ENCODE assay signal across 26 cellular contexts in the genomic region with DNA sequence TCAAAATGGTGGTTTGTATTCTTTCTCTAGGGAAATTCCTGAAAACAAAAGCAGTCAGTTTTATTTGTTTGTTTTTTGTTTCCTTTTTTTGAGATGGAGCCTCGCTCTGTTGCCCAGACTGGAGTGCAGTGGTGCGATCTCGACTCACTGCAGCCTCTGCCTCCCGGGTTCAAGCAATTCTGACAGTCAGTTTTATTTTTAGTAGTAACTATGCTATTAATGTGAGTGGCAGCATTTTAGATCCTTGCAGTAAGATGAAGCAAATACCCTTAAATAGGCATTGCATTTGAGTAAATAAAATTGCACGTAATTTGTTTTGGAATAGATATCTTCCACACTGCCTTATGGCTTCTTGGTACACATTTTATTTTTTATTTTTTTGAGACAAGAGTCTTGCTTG. TPM values are rescaled to one million over a fixed set of nuclear protein-coding genes. Genes with fewer than 3 reads are reported as not detected.
A peak's percentile ranks its signal among the peaks of the same experiment; 100 is the strongest.
DNase-seq lines count a peak whose midpoint lies in the region; ATAC-seq and TF ChIP-seq lines count a peak whose summit lies in the region.
"Had no signal": no experiment of that assay in that cellular context is flagged by ENCODE, and none has a peak within 500 bp of the region (broad histone marks: within the 10 kb centered on the region; RNA-seq: fewer than 3 reads in every experiment).

No MANE protein-coding gene starts in this region.

- no peak for DNase-seq in activated naive CD4-positive, alpha-beta T cell treated with anti-CD3 and anti-CD28 coated beads, Interleukin-2, amount 50 U/mL, for 72 hours (ENCODE audit: low spot score in 2 of 2)
- DNase-seq in activated naive CD4-positive, alpha-beta T cell treated with anti-CD3 and anti-CD28 coated beads, Interleukin-2, amount 50 U/mL, for 16 hours, result no peak
- DNase-seq in CD8-positive, alpha-beta T cell, result no peak
- DNase-seq in activated T-helper 2 cell treated with anti-CD3 and anti-CD28 coated beads, Interferon-gamma antibody, Interleukin-2, Interleukin-4, amounts not matched to agents 10 μg/mL and 5 μg/mL and 100 μg/mL, durations not matched to agents 14 hours and 24 hours and 36 hours (ENCODE audit: low spot score), result no peak
- DNase-seq in gastrocnemius medialis, result no peak
- DNase-seq in mucosa of gallbladder (ENCODE audit: low spot score), result no peak
- no peak for DNase-seq in effector CD4-positive, alpha-beta T cell
- DNase-seq: activated CD4-positive, alpha-beta T cell treated with anti-CD3 and anti-CD28 coated beads, Interleukin-2, amount 50 U/mL, for 1 hour; activated naive CD8-positive, alpha-beta T cell treated with anti-CD3 and anti-CD28 coated beads, Interleukin-2, amount 10 ng/mL, durations not matched to agents 7 days and 5 days; activated T-cell treated with anti-CD3 and anti-CD28 coated beads for 4 hours; brain microvascular endothelial cell; GDM1; H9; kidney glomerular epithelial cell; mesendoderm; NCI-H1105 treated with DMSO at 0.1 percent for 48 hours; NCI-H2081; OCI-M1; SIG-M5; T-helper 1 cell; uterus had no signal

- TF ChIP-seq POLR2A in gastrocnemius medialis (IDR thresholded peaks at IDR 0.05), result no peak

- peaks cover 86% of the 10 kb centered on the region for H3K4me1 Mint-ChIP-seq in CD8-positive, alpha-beta T cell (ENCODE audit: low read depth)
- H3K4me1 Mint-ChIP-seq in activated T-helper 2 cell treated with anti-CD3 and anti-CD28 coated beads, Interferon-gamma antibody, Interleukin-2, Interleukin-4, amounts not matched to agents 10 μg/mL and 5 μg/mL and 100 μg/mL, durations not matched to agents 14 hours and 24 hours and 36 hours (ENCODE audit: low read depth), result peaks cover 54% of the 10 kb centered on the region

- TF ChIP-seq CTCF in CD8-positive, alpha-beta T cell (IDR thresholded peaks at IDR 0.05), result no peak
- no peak for TF ChIP-seq CTCF in gastrocnemius medialis (IDR thresholded peaks at IDR 0.05 in 4 of 5, conservative IDR thresholded peaks at IDR 0.05 in 1 of 5)

- no peaks in the 10 kb centered on the region for H3K9me3 Mint-ChIP-seq in activated naive CD4-positive, alpha-beta T cell treated with anti-CD3 and anti-CD28 coated beads, Interleukin-2, amount 50 U/mL, for 72 hours
- no peaks in the 10 kb centered on the region for H3K9me3 Mint-ChIP-seq in CD8-positive, alpha-beta T cell
- H3K9me3 Mint-ChIP-seq in activated T-helper 2 cell treated with anti-CD3 and anti-CD28 coated beads, Interferon-gamma antibody, Interleukin-2, Interleukin-4, amounts not matched to agents 10 μg/mL and 5 μg/mL and 100 μg/mL, durations not matched to agents 14 hours and 24 hours and 36 hours, result no peaks in the 10 kb centered on the region
- H3K9me3 Mint-ChIP-seq: activated naive CD8-positive, alpha-beta T cell treated with anti-CD3 and anti-CD28 coated beads, Interleukin-2, amount 10 ng/mL, durations not matched to agents 7 days and 5 days; H9; nephron had no signal

- no peak overlapping the region for H3K4me3 ChIP-seq in CD8-positive, alpha-beta T cell (ENCODE audit: low read depth, low read length)
- no peak overlapping the region for H3K4me3 ChIP-seq in gastrocnemius medialis
- H3K4me3 ChIP-seq: coronary artery, uterus had no signal

- ATAC-seq in activated naive CD4-positive, alpha-beta T cell treated with anti-CD3 and anti-CD28 coated beads, Interleukin-2, amount 50 U/mL, for 72 hours, result no peak
- ATAC-seq in CD8-positive, alpha-beta T cell, result no peak
- ATAC-seq in gastrocnemius medialis, result no peak
- no peak for ATAC-seq in HG02798 (IDR thresholded peaks at IDR 0.05; ENCODE audit: poor library complexity, unreplicated experiment)
- ATAC-seq: sciatic nerve had no signal

- H3K9me3 ChIP-seq in CD8-positive, alpha-beta T cell (ENCODE audit: low read length), result no peaks in the 10 kb centered on the region
- no peaks in the 10 kb centered on the region for H3K9me3 ChIP-seq in gastrocnemius medialis
- H3K9me3 ChIP-seq: uterus had no signal

- H3K36me3 Mint-ChIP-seq in activated naive CD4-positive, alpha-beta T cell treated with anti-CD3 and anti-CD28 coated beads, Interleukin-2, amount 50 U/mL, for 72 hours, result peaks cover 7 to 27% of the 10 kb centered on the region in 2 donors
- H3K36me3 Mint-ChIP-seq in CD8-positive, alpha-beta T cell, result peaks cover 47% of the 10 kb centered on the region
- H3K36me3 Mint-ChIP-seq in activated T-helper 2 cell treated with anti-CD3 and anti-CD28 coated beads, Interferon-gamma antibody, Interleukin-2, Interleukin-4, amounts not matched to agents 10 μg/mL and 5 μg/mL and 100 μg/mL, durations not matched to agents 14 hours and 24 hours and 36 hours (ENCODE audit: low read depth), result peaks cover 60% of the 10 kb centered on the region

- no peak overlapping the region for H3K4me3 Mint-ChIP-seq in CD8-positive, alpha-beta T cell
- H3K4me3 Mint-ChIP-seq in activated T-helper 2 cell treated with anti-CD3 and anti-CD28 coated beads, Interferon-gamma antibody, Interleukin-2, Interleukin-4, amounts not matched to agents 10 μg/mL and 5 μg/mL and 100 μg/mL, durations not matched to agents 14 hours and 24 hours and 36 hours (ENCODE audit: low read depth), result no peak overlapping the region
- H3K4me3 Mint-ChIP-seq: H9, nephron had no signal

- H3K27me3 Mint-ChIP-seq in CD8-positive, alpha-beta T cell (ENCODE audit: low read depth), result no peaks in the 10 kb centered on the region
- H3K27me3 Mint-ChIP-seq in activated T-helper 2 cell treated with anti-CD3 and anti-CD28 coated beads, Interferon-gamma antibody, Interleukin-2, Interleukin-4, amounts not matched to agents 10 μg/mL and 5 μg/mL and 100 μg/mL, durations not matched to agents 14 hours and 24 hours and 36 hours (ENCODE audit: low read depth), result no peaks in the 10 kb centered on the region
- H3K27me3 Mint-ChIP-seq: activated naive CD8-positive, alpha-beta T cell treated with anti-CD3 and anti-CD28 coated beads, Interleukin-2, amount 10 ng/mL, durations not matched to agents 7 days and 5 days had no signal

- H3K36me3 ChIP-seq in CD8-positive, alpha-beta T cell (ENCODE audit: insufficient read depth, low read length), result peaks cover 15% of the 10 kb centered on the region
- peaks cover 0 to 11% of the 10 kb centered on the region in 2 donors for H3K36me3 ChIP-seq in gastrocnemius medialis
- H3K36me3 ChIP-seq: uterus had no signal

- CTCF ChIA-PET in CD8-positive, alpha-beta T cell (lab: Charles Lee), result interaction anchor here (0.7 to 2.0 kb wide), 4 partner anchors 8 to 383 kb away, joined by 3 to 8 read pairs (median 4); no protein-coding TSS in a partner anchor

- intact Hi-C loops in CD8-positive, alpha-beta T cell (cut with DNase I, micrococcal nuclease), result no loop called here
- intact Hi-C loops in activated T-helper 2 cell treated with anti-CD3 and anti-CD28 coated beads, Interferon-gamma antibody, Interleukin-2, Interleukin-4, amounts not matched to agents 10 μg/mL and 5 μg/mL and 100 μg/mL, durations not matched to agents 14 hours and 24 hours and 36 hours (cut with micrococcal nuclease), result no loop called here
- intact Hi-C loops in gastrocnemius medialis (cut with DNase I; ENCODE audit: low total_unique reads), result no loop called here

- peaks cover 57% of the 10 kb centered on the region for H3K4me1 ChIP-seq in CD8-positive, alpha-beta T cell (ENCODE audit: insufficient read depth, low read length)
- H3K4me1 ChIP-seq in gastrocnemius medialis, result peaks cover 44 to 53% of the 10 kb centered on the region in 2 donors
- H3K4me1 ChIP-seq: uterus had no signal

- in situ Hi-C loops in gastrocnemius medialis (cut with MboI; ENCODE audit: low sequenced_read_pairs in 4 of 4), result no loop called here

- peak overlapping the region; percentile 57 to 72 for H3K27ac Mint-ChIP-seq in activated naive CD4-positive, alpha-beta T cell treated with anti-CD3 and anti-CD28 coated beads, Interleukin-2, amount 50 U/mL, for 72 hours
- H3K27ac Mint-ChIP-seq in CD8-positive, alpha-beta T cell, result peak overlapping the region; percentile 30
- H3K27ac Mint-ChIP-seq in activated T-helper 2 cell treated with anti-CD3 and anti-CD28 coated beads, Interferon-gamma antibody, Interleukin-2, Interleukin-4, amounts not matched to agents 10 μg/mL and 5 μg/mL and 100 μg/mL, durations not matched to agents 14 hours and 24 hours and 36 hours, result peak overlapping the region; percentile 22

- no peaks in the 10 kb centered on the region for H3K27me3 ChIP-seq in CD8-positive, alpha-beta T cell (ENCODE audit: insufficient read depth, low read length)
- no peaks in the 10 kb centered on the region for H3K27me3 ChIP-seq in gastrocnemius medialis
- H3K27me3 ChIP-seq: brain microvascular endothelial cell, uterus had no signal

- POLR2A ChIA-PET in CD8-positive, alpha-beta T cell (lab: Charles Lee), result no interaction called here

- H3K27ac ChIP-seq in CD8-positive, alpha-beta T cell (ENCODE audit: low read depth, low read length), result no peak overlapping the region
- H3K27ac ChIP-seq in gastrocnemius medialis, result peak overlapping the region; percentile 9 to 30 (median 19)
- H3K27ac ChIP-seq: brain microvascular endothelial cell, coronary artery, parathyroid adenoma had no signal

RNA-seq across cellular contexts. Expression of gene YY1, which starts 23.6 kb away (rescaled TPM):
- total RNA-seq in activated naive CD4-positive, alpha-beta T cell treated with anti-CD3 and anti-CD28 coated beads, Interleukin-2, amount 50 U/mL, for 72 hours, result 100 to 1,000 TPM in 1 of 2 donors, 10 to 100 TPM in 1; 87.8 to 120 TPM
- 10 to 100 TPM; 70.0 to 80.7 TPM for total RNA-seq in CD8-positive, alpha-beta T cell
- total RNA-seq in activated T-helper 2 cell treated with anti-CD3 and anti-CD28 coated beads, Interferon-gamma antibody, Interleukin-2, Interleukin-4, amounts not matched to agents 10 μg/mL and 5 μg/mL and 100 μg/mL, durations not matched to agents 14 hours and 24 hours and 36 hours, result 105 TPM in 2 replicates
- total RNA-seq in gastrocnemius medialis, result 10 to 100 TPM; 39.3 to 48.7 (median 43.7) TPM
- total RNA-seq in mucosa of gallbladder, result 63.8 TPM

RNA-seq across cellular contexts. Expression of gene SLC25A29, which starts 43.7 kb away (rescaled TPM):
- total RNA-seq in activated naive CD4-positive, alpha-beta T cell treated with anti-CD3 and anti-CD28 coated beads, Interleukin-2, amount 50 U/mL, for 72 hours, result 1 to 10 TPM; 8.5 to 8.9 TPM
- 10 to 100 TPM; 19.4 to 22.8 TPM for total RNA-seq in CD8-positive, alpha-beta T cell
- 37.0 and 38.8 TPM in 2 replicates for total RNA-seq in activated T-helper 2 cell treated with anti-CD3 and anti-CD28 coated beads, Interferon-gamma antibody, Interleukin-2, Interleukin-4, amounts not matched to agents 10 μg/mL and 5 μg/mL and 100 μg/mL, durations not matched to agents 14 hours and 24 hours and 36 hours
- total RNA-seq in gastrocnemius medialis, result 10 to 100 TPM in 2 of 4 donors, 1 to 10 TPM in 2; 9.0 to 17.4 (median 13.4) TPM
- total RNA-seq in mucosa of gallbladder, result 165 TPM
